1 cellular context compared by ENCODE assay signal in genomic region chr3:5002174-5002870, GRCh38.
TF ChIP-seq lines count a peak whose summit lies in the region.

No MANE protein-coding gene starts in this region.

TF ChIP-seq in GM23338, 12 proteins besides CTCF, POLR2A, EP300 and RAD21 (continued from another document):
- TF ChIP-seq JUNB (IDR thresholded peaks at IDR 0.05; ENCODE audit: unreplicated experiment) (no peak), ZNF114 (CRISPR knock-in tag; IDR thresholded peaks at IDR 0.05) (no peak), REST (IDR thresholded peaks at IDR 0.05; ENCODE audit: unreplicated experiment) (no peak)
TF ChIP-seq in GM23338: peak in this region for 0.
